Comparison of ENCODE assay signal across 8 cellular contexts in genomic region chr6:23414204-23414501, GRCh38.
A peak's percentile ranks its signal among the peaks of the same experiment; 100 is the strongest.
DNase-seq lines count a peak whose midpoint lies in the region; ATAC-seq and TF ChIP-seq lines count a peak whose summit lies in the region.

No MANE protein-coding gene starts in this region.

- ATAC-seq in HG03442 (IDR thresholded peaks at IDR 0.05; ENCODE audit: unreplicated experiment) = no peak

- H2AFZ ChIP-seq in Loucy (ENCODE audit: low read length) (no peak overlapping the region), mammary epithelial cell (ENCODE audit: low read depth, low read length) (no peak overlapping the region)

- H3K4me1 ChIP-seq in Loucy (ENCODE audit: insufficient read depth, low read length, poor library complexity, severe bottlenecking) (peaks cover 11% of the 10 kb centered on the region), mammary epithelial cell (ENCODE audit: insufficient read depth, low read length) (no peaks in the 10 kb centered on the region)

- H3K27ac ChIP-seq in mammary epithelial cell (ENCODE audit: insufficient read depth, low read depth, low read length) = no peak overlapping the region

- H3K27me3 Mint-ChIP-seq in activated CD4-positive, alpha-beta memory T cell treated with anti-CD3 and anti-CD28 coated beads, Interleukin-2, amount 10 ng/mL, durations not matched to agents 7 days and 5 days = no peaks in the 10 kb centered on the region

- no peaks in the 10 kb centered on the region for H3K36me3 ChIP-seq in Loucy (ENCODE audit: insufficient read depth, low read length)
- H3K36me3 ChIP-seq in mammary epithelial cell (ENCODE audit: insufficient read depth, low read length) = no peaks in the 10 kb centered on the region

- H3K9me2 ChIP-seq in Loucy (replicated peaks; ENCODE audit: low read depth, low read length) = no peaks in the 10 kb centered on the region

- in situ Hi-C loops in GM13977 (cut with MboI; ENCODE audit: low pct_unique_long_range_greater_than_20kb, low sequenced_read_pairs, unreplicated experiment) (no loop called here), mammary epithelial cell (cut with MboI; ENCODE audit: low sequenced_read_pairs in 2 of 2) (no loop called here)

- BruUV-seq in mammary epithelial cell (replicated peaks; lab: Mats Ljungman, UMichigan) = no TSS peak

- H4K20me1 ChIP-seq in Loucy (ENCODE audit: insufficient read depth, low read length, poor library complexity, severe bottlenecking) (no peaks in the 10 kb centered on the region), mammary epithelial cell (ENCODE audit: insufficient read depth, low read length) (no peaks in the 10 kb centered on the region)

- H3K9me3 Mint-ChIP-seq in activated CD4-positive, alpha-beta memory T cell treated with anti-CD3 and anti-CD28 coated beads, Interleukin-2, amount 10 ng/mL, durations not matched to agents 7 days and 5 days = peaks cover 15% of the 10 kb centered on the region

- POLR2A ChIA-PET in activated CD4-positive, alpha-beta memory T cell treated with anti-CD3 and anti-CD28 coated beads, Interleukin-2, amount 10 ng/mL, durations not matched to agents 7 days and 5 days (lab: Charles Lee) = no interaction called here

- H3F3A ChIP-seq in Loucy (ENCODE audit: low read depth) = no peaks in the 10 kb centered on the region

- no peak overlapping the region for H3K27ac Mint-ChIP-seq in activated CD4-positive, alpha-beta memory T cell treated with anti-CD3 and anti-CD28 coated beads, Interleukin-2, amount 10 ng/mL, durations not matched to agents 7 days and 5 days

- no peaks in the 10 kb centered on the region for H3K9me3 ChIP-seq in Loucy (ENCODE audit: insufficient read depth, low read depth, low read length)
- H3K9me3 ChIP-seq in mammary epithelial cell (replicated peaks; ENCODE audit: insufficient read depth, low read length) = peaks cover 4% of the 10 kb centered on the region

- H3K79me2 ChIP-seq in Loucy (ENCODE audit: insufficient read depth, low read length) = no peaks in the 10 kb centered on the region
- H3K79me2 ChIP-seq in mammary epithelial cell (ENCODE audit: insufficient read depth, low read length) = no peaks in the 10 kb centered on the region

- dilution Hi-C loops in mammary epithelial cell (cut with HindIII; ENCODE audit: low sequenced_read_pairs) = no loop called here

- H3K4me2 ChIP-seq in Loucy (ENCODE audit: low read depth, low read length, poor library complexity, severe bottlenecking) (peak overlapping the region; percentile 44), mammary epithelial cell (ENCODE audit: insufficient read depth, low read depth, low read length) (no peak overlapping the region)

- no peaks in the 10 kb centered on the region for H3K4me1 Mint-ChIP-seq in activated CD4-positive, alpha-beta memory T cell treated with anti-CD3 and anti-CD28 coated beads, Interleukin-2, amount 10 ng/mL, durations not matched to agents 7 days and 5 days

- TF ChIP-seq CTCF in GM13977 (IDR thresholded peaks at IDR 0.05; ENCODE audit: extremely low read depth, insufficient read depth, missing control alignments) = peak; percentile 34
- TF ChIP-seq CTCF in Loucy (conservative IDR thresholded peaks at IDR 0.05; ENCODE audit: low read length) = peak; percentile 60
- TF ChIP-seq CTCF in mammary epithelial cell (conservative IDR thresholded peaks at IDR 0.05 in 1 of 2, IDR thresholded peaks at IDR 0.05 in 1 of 2; ENCODE audit: extremely low read depth in 1 of 2, insufficient read depth in 1 of 2, low read depth in 1 of 2, low read length in 2 of 2) = peak in 1 of 2 donors; percentile 41
- no peak for TF ChIP-seq CTCF in lower leg skin (IDR thresholded peaks at IDR 0.05)

- no peaks in the 10 kb centered on the region for H3K36me3 Mint-ChIP-seq in activated CD4-positive, alpha-beta memory T cell treated with anti-CD3 and anti-CD28 coated beads, Interleukin-2, amount 10 ng/mL, durations not matched to agents 7 days and 5 days (ENCODE audit: low read depth)

- H3K4me3 ChIP-seq in Loucy (ENCODE audit: low read length, poor library complexity, severe bottlenecking) (peak overlapping the region; percentile 21), mammary epithelial cell (replicated peaks in 1 of 3; ENCODE audit: insufficient read depth in 1 of 3, low read depth in 2 of 3, low read length in 3 of 3) (no peak overlapping the region), lower leg skin (ENCODE audit: low read depth, poor library complexity, severe bottlenecking) (no peak overlapping the region)

- no peak for TF ChIP-seq POLR2A in lower leg skin (IDR thresholded peaks at IDR 0.05)

- DNase-seq in GM13977 (ENCODE audit: low spot score) (peak; percentile 37), mammary epithelial cell (peak; percentile 39), non-pigmented ciliary epithelial cell (ENCODE audit: low read depth) (peak; percentile 56), RPMI8226 (no peak), lower leg skin (ENCODE audit: low spot score in 2 of 2) (no peak)
- DNase-seq in activated CD4-positive, alpha-beta memory T cell treated with anti-CD3 and anti-CD28 coated beads, Interleukin-2, amount 10 ng/mL, durations not matched to agents 7 days and 5 days = no peak

- H3K4me3 Mint-ChIP-seq in activated CD4-positive, alpha-beta memory T cell treated with anti-CD3 and anti-CD28 coated beads, Interleukin-2, amount 10 ng/mL, durations not matched to agents 7 days and 5 days = no peak overlapping the region

- H3K9ac ChIP-seq in Loucy (ENCODE audit: low read depth, low read length, poor library complexity, severe bottlenecking) = no peak overlapping the region
- H3K9ac ChIP-seq in mammary epithelial cell (ENCODE audit: insufficient read depth, low read length) = no peak overlapping the region

- intact Hi-C loops in mammary epithelial cell (cut with micrococcal nuclease) = loop anchor here (10.0 kb wide), 1 partner anchor 589 kb away; no protein-coding TSS in a partner anchor
- intact Hi-C loops in lower leg skin (cut with DNase I; ENCODE audit: low total_unique reads) = no loop called here

- H3K27me3 ChIP-seq in Loucy (ENCODE audit: insufficient read depth, low read length, poor library complexity, severe bottlenecking) (no peaks in the 10 kb centered on the region), mammary epithelial cell (ENCODE audit: insufficient read depth, low read length) (no peaks in the 10 kb centered on the region)

- CTCF ChIA-PET in mammary epithelial cell (lab: Charles Lee; ENCODE audit: low non-redundant PET) = interaction anchor here (0.6 kb wide), 1 partner anchor 743 kb away, joined by 5 read pairs; no protein-coding TSS in a partner anchor
- CTCF ChIA-PET in activated CD4-positive, alpha-beta memory T cell treated with anti-CD3 and anti-CD28 coated beads, Interleukin-2, amount 10 ng/mL, durations not matched to agents 7 days and 5 days (lab: Charles Lee) = no interaction called here

Comparison
In these comparisons a context has a peak if more than half of its experiments do, and no peak if none do; other contexts are left out.
1. DNase-seq: peak in GM13977 (single experiment), mammary epithelial cell (single experiment) and non-pigmented ciliary epithelial cell (single experiment); none in RPMI8226 (single experiment), lower leg skin (0 of 2) and activated CD4-positive, alpha-beta memory T cell treated with anti-CD3 and anti-CD28 coated beads, Interleukin-2, amount 10 ng/mL, durations not matched to agents 7 days and 5 days (single experiment).
2. CTCF ChIP-seq: peak in GM13977 (single experiment) and Loucy (single experiment); none in lower leg skin (0 of 3).